Comparison of ENCODE assay signal across 8 cellular contexts in genomic region chr16:89972244-89973234, GRCh38. TPM values are rescaled to one million over a fixed set of nuclear protein-coding genes. Genes with fewer than 3 reads are reported as not detected.
A peak's percentile ranks its signal among the peaks of the same experiment; 100 is the strongest.
DNase-seq lines count a peak whose midpoint lies in the region; ATAC-seq, FAIRE-seq and TF ChIP-seq lines count a peak whose summit lies in the region.

No MANE protein-coding gene starts in this region.

- H3K27ac ChIP-seq in GM23338 (ENCODE audit: low read depth) (peak overlapping the region; percentile 94), neutrophil (peak overlapping the region; percentile 85), subcutaneous abdominal adipose tissue (ENCODE audit: low read depth, low read length) (peak overlapping the region; percentile 79)

- H3K27me3 ChIP-seq in GM23338 (ENCODE audit: insufficient read depth) (no peaks in the 10 kb centered on the region), neutrophil (no peaks in the 10 kb centered on the region), subcutaneous abdominal adipose tissue (ENCODE audit: control insufficient read depth in 5 of 5, insufficient read depth in 4 of 5, low read length in 5 of 5) (no peaks in the 10 kb centered on the region)

- H2AFZ ChIP-seq in GM23338: peak overlapping the region; percentile 99

- H3K4me3 ChIP-seq in GM23338: peak overlapping the region; percentile 99
- peak overlapping the region; percentile 86 to 89 for H3K4me3 ChIP-seq in neutrophil (ENCODE audit: low read depth in 1 of 2, low read length in 1 of 2)
- H3K4me3 ChIP-seq in subcutaneous abdominal adipose tissue (ENCODE audit: low read depth in 1 of 5, low read length in 5 of 5): peak overlapping the region; percentile 88 to 96 (median 89)

- H3F3A ChIP-seq in GM23338 (replicated peaks; ENCODE audit: low read depth): peaks cover 10% of the 10 kb centered on the region; the same call in 1 of the 2 replicates

- H3K9me3 ChIP-seq in neutrophil (no peaks in the 10 kb centered on the region), subcutaneous abdominal adipose tissue (ENCODE audit: control insufficient read depth in 5 of 5, low read length in 5 of 5) (peaks cover 0 to 3% (median 0%) of the 10 kb centered on the region in 5 donors)

- no peak for FAIRE-seq in frontal cortex (lab: Jason Lieb, UNC)

- H3K4me2 ChIP-seq in GM23338: peak overlapping the region; percentile 98

- H3K9ac ChIP-seq in subcutaneous abdominal adipose tissue (ENCODE audit: low read length in 5 of 5): peak overlapping the region; percentile 48 to 98 (median 87)

- peak overlapping the region; percentile 98 for H3K4me3 Mint-ChIP-seq in GM23338

- H3K36me3 Mint-ChIP-seq in GM23338 (ENCODE audit: low read depth): peaks cover 33% of the 10 kb centered on the region

- H3K27ac Mint-ChIP-seq in GM23338: peak overlapping the region; percentile 98

- peaks cover 14% of the 10 kb centered on the region for H3K4me1 Mint-ChIP-seq in GM23338

- H4K20me1 ChIP-seq in GM23338 (replicated peaks; ENCODE audit: insufficient read depth): peaks cover 10% of the 10 kb centered on the region; the same call in 1 of the 2 replicates

- no peaks in the 10 kb centered on the region for H3K9me2 ChIP-seq in GM23338 (ENCODE audit: insufficient read depth)

- peak; percentile 92 for ATAC-seq in GM23338

- DNase-seq in ELF-1 (ENCODE audit: low read depth, low spot score): peak; percentile 94
- peak; percentile 92 for DNase-seq in GM23338 (ENCODE audit: low spot score)
- peak; percentile 88 for DNase-seq in LHCN-M2 (ENCODE audit: low read depth)
- peak; percentile 10 for DNase-seq in SIG-M5 (lab: John Stamatoyannopoulos, UW)
- DNase-seq in activated gamma-delta T cell treated with anti-CD3 and anti-CD28 coated beads, Interleukin-2, amount 50 U/mL, for 16 hours (ENCODE audit: low read depth): peak; percentile 83
- DNase-seq in frontal cortex (ENCODE audit: low spot score in 2 of 2): peak; percentile 98 to 99

- H3K36me3 ChIP-seq in GM23338 (ENCODE audit: insufficient read depth) (no peaks in the 10 kb centered on the region), neutrophil (peaks cover 9% of the 10 kb centered on the region), subcutaneous abdominal adipose tissue (ENCODE audit: control insufficient read depth in 5 of 5, insufficient read depth in 5 of 5, low read length in 5 of 5) (peaks cover 0 to 4% (median 2%) of the 10 kb centered on the region in 5 donors)

- H3K27me3 Mint-ChIP-seq in GM23338 (ENCODE audit: insufficient read depth, low read depth, poor library complexity): peaks cover 24% of the 10 kb centered on the region

- no peak for TF ChIP-seq CTCF in GM23338 (conservative IDR thresholded peaks at IDR 0.05; ENCODE audit: low read depth in 2 of 2)
- TF ChIP-seq CTCF in neutrophil (IDR thresholded peaks at IDR 0.05): peak; percentile 77

- peaks cover 33% of the 10 kb centered on the region for H3K9me3 Mint-ChIP-seq in GM23338

- peaks cover 64% of the 10 kb centered on the region for H3K79me2 ChIP-seq in GM23338 (replicated peaks; ENCODE audit: insufficient read depth)

- peaks cover 7% of the 10 kb centered on the region; the same call in 1 of the 2 replicates for H3K4me1 ChIP-seq in GM23338 (ENCODE audit: insufficient read depth)
- H3K4me1 ChIP-seq in neutrophil (ENCODE audit: control insufficient read depth in 1 of 2, insufficient read depth in 1 of 2, low read depth in 1 of 2, low read length in 1 of 2): peaks cover 47 to 52% of the 10 kb centered on the region in 2 experiments
- peaks cover 5 to 36% (median 27%) of the 10 kb centered on the region in 5 donors for H3K4me1 ChIP-seq in subcutaneous abdominal adipose tissue (ENCODE audit: control insufficient read depth in 5 of 5, insufficient read depth in 5 of 5, low read length in 5 of 5)

TF ChIP-seq in GM23338, 12 proteins besides CTCF, POLR2A, EP300 and RAD21:
- TF ChIP-seq POLR2AphosphoS5 (IDR thresholded peaks at IDR 0.05; ENCODE audit: low read depth) (peak; percentile 79), ETS1 (IDR thresholded peaks at IDR 0.05) (no peak), CREB1 (CRISPR knock-in tag; IDR thresholded peaks at IDR 0.05; ENCODE audit: low read depth) (peak; percentile 97), ZNF462 (CRISPR knock-in tag; IDR thresholded peaks at IDR 0.05) (no peak)

RNA-seq across cellular contexts. Expression of gene DEF8, which starts 24.0 kb away (rescaled TPM):
- total RNA-seq in GM23338 (2014; rRNA removed; shearing (Covaris generic)): 83.5 and 89.9 TPM in 2 replicates
- polyA plus RNA-seq in GM23338 (2016; fragmentation: Nextera tagmentation; extraction: Ambion mirVana): 98.9 and 105 TPM in 2 replicates
- 78.2 and 87.1 TPM in 2 replicates for total RNA-seq in LHCN-M2 (2014; rRNA removed)
- 112 TPM for polyA plus RNA-seq in LHCN-M2 (2012)
- 51.8 TPM for total RNA-seq in frontal cortex

RNA-seq across cellular contexts. Expression of gene DBNDD1, which starts 46.7 kb away (rescaled TPM):
- total RNA-seq in GM23338 (2014; rRNA removed; shearing (Covaris generic)): 69.2 and 90.8 TPM in 2 replicates
- 62.5 and 63.3 TPM in 2 replicates for polyA plus RNA-seq in GM23338 (2016; fragmentation: Nextera tagmentation; extraction: Ambion mirVana)
- 8.5 and 10.8 TPM in 2 replicates for total RNA-seq in LHCN-M2 (2014; rRNA removed)
- 4.2 TPM for polyA plus RNA-seq in LHCN-M2 (2012)
- total RNA-seq in frontal cortex: 10.6 TPM

RNA-seq across cellular contexts. Expression of gene TUBB3, which starts 49.4 kb away (rescaled TPM):
- total RNA-seq in GM23338 (2014; rRNA removed; shearing (Covaris generic)): 431 and 443 TPM in 2 replicates
- 139 and 149 TPM in 2 replicates for polyA plus RNA-seq in GM23338 (2016; fragmentation: Nextera tagmentation; extraction: Ambion mirVana)
- total RNA-seq in LHCN-M2 (2014; rRNA removed) (443 and 463 TPM in 2 replicates), frontal cortex (3,334 TPM)
- 383 TPM for polyA plus RNA-seq in LHCN-M2 (2012)

RNA-seq across cellular contexts. Expression of gene MC1R, which starts 53.9 kb away (rescaled TPM):
- total RNA-seq in GM23338 (2014; rRNA removed; shearing (Covaris generic)): 2.9 and 4.3 TPM in 2 replicates
- 0.74 and 0.97 TPM in 2 replicates for polyA plus RNA-seq in GM23338 (2016; fragmentation: Nextera tagmentation; extraction: Ambion mirVana)
- total RNA-seq in LHCN-M2 (2014; rRNA removed) (7.6 and 7.7 TPM in 2 replicates), frontal cortex (3.3 TPM)
- 3.4 TPM for polyA plus RNA-seq in LHCN-M2 (2012)

Comparison
In these comparisons a context has a peak if more than half of its experiments do, and no peak if none do; other contexts are left out.
1. Peak in every context shown above with its lines: DNase-seq, ATAC-seq, H3K4me3 ChIP-seq and H3K27ac ChIP-seq.
2. DNase-seq: peak in every context shown above with its lines; median percentile 98 in frontal cortex; 94 in ELF-1; 92 in GM23338; 88 in LHCN-M2; 83 in activated gamma-delta T cell treated with anti-CD3 and anti-CD28 coated beads, Interleukin-2, amount 50 U/mL, for 16 hours; 10 in SIG-M5.